Comparison of ENCODE assay signal across 20 cellular contexts in genomic region chr10:127963136-127963535, GRCh38. TPM values are rescaled to one million over a fixed set of nuclear protein-coding genes. Genes with fewer than 3 reads are reported as not detected.
DNase-seq lines count a peak whose midpoint lies in the region; ATAC-seq, FAIRE-seq and TF ChIP-seq lines count a peak whose summit lies in the region.
"Had no signal": no experiment of that assay in that cellular context is flagged by ENCODE, and none has a peak within 500 bp of the region (broad histone marks: within the 10 kb centered on the region; RNA-seq: fewer than 3 reads in every experiment).

No MANE protein-coding gene starts in this region.

- peaks cover 5 to 23% (median 11%) of the 10 kb centered on the region in 4 experiments for H3K4me1 ChIP-seq in H1 (replicated peaks in 1 of 4; ENCODE audit: control insufficient read depth in 3 of 4, insufficient read depth in 4 of 4, low read length in 3 of 4)
- peaks cover 4% of the 10 kb centered on the region for H3K4me1 ChIP-seq in upper lobe of right lung
- no peaks in the 10 kb centered on the region for H3K4me1 ChIP-seq in hepatocyte (ENCODE audit: insufficient read depth)
- H3K4me1 ChIP-seq in thyroid gland, result no peaks in the 10 kb centered on the region
- H3K4me1 ChIP-seq: Caco-2 had no signal

- H3K4me3 ChIP-seq in H1 (ENCODE audit: extremely low read depth in 1 of 4, insufficient read depth in 2 of 4, low read depth in 3 of 4, low read length in 4 of 4) (no peak overlapping the region), upper lobe of right lung (no peak overlapping the region), hepatocyte (no peak overlapping the region), thyroid gland (replicated peaks in 1 of 3) (no peak overlapping the region)
- H3K4me3 ChIP-seq: GM23248 had no signal

- peak; percentile 28 to 37 for ATAC-seq in natural killer cell treated with Interleukin-12 subunit alpha and Interleukin-12 subunit beta and Interleukin-15 and Interleukin-18, amount 100 ng/mL, for 72 hours
- ATAC-seq in natural killer cell (no peak), upper lobe of right lung (peak; percentile 9), GM18502 (IDR thresholded peaks at IDR 0.05; ENCODE audit: poor library complexity, unreplicated experiment) (no peak)
- ATAC-seq: CD8-positive, alpha-beta T cell had no signal

- no peak overlapping the region for H3K4me3 Mint-ChIP-seq in natural killer cell treated with Interleukin-12 subunit alpha and Interleukin-12 subunit beta and Interleukin-15 and Interleukin-18, amount 100 ng/mL, for 72 hours
- no peak overlapping the region for H3K4me3 Mint-ChIP-seq in natural killer cell
- H3K4me3 Mint-ChIP-seq: CD8-positive, alpha-beta T cell had no signal

- peak overlapping the region; percentile 52; the same call in 1 of the 2 replicates for H2BK5ac ChIP-seq in H1 (ENCODE audit: low read depth, low read length)

- 0 out of 2 replicates have a peak, but pooled peaks cover 2% of the 10 kb centered on the region for H3K23me2 ChIP-seq in H1 (ENCODE audit: low read depth, low read length)

- FAIRE-seq in H1 (lab: Jason Lieb, UNC), result no peak
- FAIRE-seq: G401.6, GM12892, GM19239, H54 had no signal

- H4K8ac ChIP-seq in H1 (ENCODE audit: extremely low read depth, insufficient read depth, low read length), result no peak overlapping the region

- no peak overlapping the region for H2AK5ac ChIP-seq in H1 (ENCODE audit: low read depth, low read length)

- TF ChIP-seq CTCF in natural killer cell (IDR thresholded peaks at IDR 0.05) (no peak), H1 (IDR thresholded peaks at IDR 0.05; ENCODE audit: control extremely low read depth in 1 of 3, insufficient read depth in 1 of 3, low read depth in 1 of 3, low read length in 3 of 3) (no peak), upper lobe of right lung (IDR thresholded peaks at IDR 0.05) (no peak), hepatocyte (IDR thresholded peaks at IDR 0.05; ENCODE audit: poor library complexity) (no peak), thyroid gland (IDR thresholded peaks at IDR 0.05) (no peak)

- H3K79me1 ChIP-seq in H1 (ENCODE audit: low read depth, low read length), result no peaks in the 10 kb centered on the region

- H2AFZ ChIP-seq in H1 (ENCODE audit: low read length) (0 out of 2 replicates have a peak overlapping the region, but pooled peaks have one; percentile 4), hepatocyte (no peak overlapping the region)
- H2AFZ ChIP-seq: GM23248 had no signal

- intact Hi-C loops in natural killer cell (cut with micrococcal nuclease), result no loop called here
- intact Hi-C loops in upper lobe of right lung (cut with DNase I), result no loop called here
- intact Hi-C loops in thyroid gland (cut with DNase I), result no loop called here

- CTCF ChIA-PET in H1 (lab: Charles Lee; ENCODE audit: partially characterized antibody), result interaction anchor here (1.2 to 2.9 kb wide), 4 partner anchors 10 to 48 kb away, joined by 3 to 8 read pairs (median 4); no protein-coding TSS in a partner anchor

- H3K9ac ChIP-seq in H1 (replicated peaks in 1 of 4; ENCODE audit: extremely low read depth in 1 of 4, low read depth in 3 of 4, low read length in 3 of 4), result no peak overlapping the region
- H3K9ac ChIP-seq: GM23248 had no signal

- DNase-seq in natural killer cell treated with Interleukin-12 subunit alpha and Interleukin-12 subunit beta and Interleukin-15 and Interleukin-18, amount 100 ng/mL, for 72 hours (ENCODE audit: low spot score), result no peak
- DNase-seq in natural killer cell, result no peak
- DNase-seq in NCI-H526 treated with DMSO at 0.1 percent for 48 hours (lab: John Stamatoyannopoulos, UW), result peak; percentile 8
- DNase-seq in H1 (ENCODE audit: low read depth in 1 of 2, low spot score in 2 of 2), result no peak
- no peak for DNase-seq in upper lobe of right lung
- no peak for DNase-seq in hepatocyte (ENCODE audit: low spot score)
- no peak for DNase-seq in thyroid gland
- DNase-seq: Caco-2; CD4-positive, CD25-positive, alpha-beta regulatory T cell; CD8-positive, alpha-beta T cell; DMS153; DND-41; GM23248; HCEC 1CT had no signal

- no peak for TF ChIP-seq EP300 in H1 (IDR thresholded peaks at IDR 0.05; ENCODE audit: borderline replicate concordance in 1 of 2, low read depth in 2 of 2, low read length in 2 of 2)

- no peak overlapping the region for H3K4ac ChIP-seq in H1 (replicated peaks; ENCODE audit: insufficient read length, low read depth, low read length)

- no peak overlapping the region for H4K91ac ChIP-seq in H1 (replicated peaks; ENCODE audit: insufficient read length, low read length)

- H3K9me2 ChIP-seq in hepatocyte (replicated peaks; ENCODE audit: insufficient read depth), result no peaks in the 10 kb centered on the region

- no peak overlapping the region; the same call in 1 of the 2 replicates for H2BK15ac ChIP-seq in H1 (ENCODE audit: low read length)

- no peaks in the 10 kb centered on the region for H4K20me1 ChIP-seq in H1 (replicated peaks in 1 of 2; ENCODE audit: control insufficient read depth in 1 of 2, insufficient read depth in 2 of 2, low read length in 2 of 2)
- no peaks in the 10 kb centered on the region for H4K20me1 ChIP-seq in hepatocyte (ENCODE audit: insufficient read depth, poor library complexity, severe bottlenecking)

- H3K4me2 ChIP-seq in H1 (ENCODE audit: insufficient read depth in 1 of 2, low read depth in 2 of 2, low read length in 2 of 2), result no peak overlapping the region
- H3K4me2 ChIP-seq in hepatocyte, result no peak overlapping the region

- H2BK12ac ChIP-seq in H1 (ENCODE audit: low read depth, low read length), result 0 out of 2 replicates have a peak overlapping the region, but pooled peaks have one; percentile 50

- H3K27me3 Mint-ChIP-seq in natural killer cell treated with Interleukin-12 subunit alpha and Interleukin-12 subunit beta and Interleukin-15 and Interleukin-18, amount 100 ng/mL, for 72 hours, result peaks cover under 1 to 5% of the 10 kb centered on the region in 2 donors
- peaks cover 0 to 4% of the 10 kb centered on the region in 2 donors for H3K27me3 Mint-ChIP-seq in natural killer cell (ENCODE audit: low read depth in 2 of 2)

- no peaks in the 10 kb centered on the region for H3K36me3 Mint-ChIP-seq in natural killer cell treated with Interleukin-12 subunit alpha and Interleukin-12 subunit beta and Interleukin-15 and Interleukin-18, amount 100 ng/mL, for 72 hours
- no peaks in the 10 kb centered on the region for H3K36me3 Mint-ChIP-seq in natural killer cell
- H3K36me3 Mint-ChIP-seq: CD4-positive, CD25-positive, alpha-beta regulatory T cell; CD8-positive, alpha-beta T cell had no signal

- no peak overlapping the region for H3K18ac ChIP-seq in H1 (ENCODE audit: extremely low read depth, low read length)

- H3K36me3 ChIP-seq in H1 (ENCODE audit: control insufficient read depth in 2 of 4, insufficient read depth in 4 of 4, low read length in 3 of 4) (no peaks in the 10 kb centered on the region), upper lobe of right lung (no peaks in the 10 kb centered on the region), hepatocyte (replicated peaks; ENCODE audit: insufficient read depth, low read depth) (no peaks in the 10 kb centered on the region), thyroid gland (no peaks in the 10 kb centered on the region)

- H3K4me1 Mint-ChIP-seq in natural killer cell treated with Interleukin-12 subunit alpha and Interleukin-12 subunit beta and Interleukin-15 and Interleukin-18, amount 100 ng/mL, for 72 hours (ENCODE audit: low read depth in 2 of 2), result peaks cover 12 to 15% of the 10 kb centered on the region in 2 donors
- peaks cover 0 to 7% of the 10 kb centered on the region in 2 donors for H3K4me1 Mint-ChIP-seq in natural killer cell

- H2BK120ac ChIP-seq in H1 (replicated peaks; ENCODE audit: low read depth, low read length), result no peak overlapping the region

- H3K27ac ChIP-seq in H1 (ENCODE audit: low read depth, low read length) (no peak overlapping the region), upper lobe of right lung (no peak overlapping the region), hepatocyte (no peak overlapping the region), thyroid gland (no peak overlapping the region)
- H3K27ac ChIP-seq: C4-2B, GM23248 had no signal

- no peak overlapping the region for H4K5ac ChIP-seq in H1 (ENCODE audit: insufficient read length, low read depth, low read length)

- H3K9me3 ChIP-seq in H1 (ENCODE audit: insufficient read depth in 2 of 2, low read depth in 1 of 2, low read length in 1 of 2) (no peaks in the 10 kb centered on the region), upper lobe of right lung (no peaks in the 10 kb centered on the region), hepatocyte (ENCODE audit: low read depth) (no peaks in the 10 kb centered on the region), thyroid gland (no peaks in the 10 kb centered on the region)
- H3K9me3 ChIP-seq: Caco-2 had no signal

- no peak overlapping the region for H3K56ac ChIP-seq in H1 (replicated peaks; ENCODE audit: insufficient read length, low read depth, low read length)

- POLR2A ChIA-PET in H1 (lab: Charles Lee; ENCODE audit: partially characterized antibody), result no interaction called here

- H3K27ac Mint-ChIP-seq in natural killer cell treated with Interleukin-12 subunit alpha and Interleukin-12 subunit beta and Interleukin-15 and Interleukin-18, amount 100 ng/mL, for 72 hours, result no peak overlapping the region
- no peak overlapping the region for H3K27ac Mint-ChIP-seq in natural killer cell
- H3K27ac Mint-ChIP-seq: CD8-positive, alpha-beta T cell had no signal

- H3K27me3 ChIP-seq in H1 (replicated peaks in 1 of 4; ENCODE audit: control insufficient read depth in 3 of 4, extremely low read depth in 1 of 4, insufficient read depth in 3 of 4, low read length in 3 of 4) (no peaks in the 10 kb centered on the region; a peak in 2 of 7 replicates), upper lobe of right lung (no peaks in the 10 kb centered on the region), hepatocyte (no peaks in the 10 kb centered on the region), thyroid gland (no peaks in the 10 kb centered on the region)

- H3K9me3 Mint-ChIP-seq in natural killer cell treated with Interleukin-12 subunit alpha and Interleukin-12 subunit beta and Interleukin-15 and Interleukin-18, amount 100 ng/mL, for 72 hours, result no peaks in the 10 kb centered on the region
- no peaks in the 10 kb centered on the region for H3K9me3 Mint-ChIP-seq in natural killer cell
- H3K9me3 Mint-ChIP-seq: CD4-positive, CD25-positive, alpha-beta regulatory T cell; CD8-positive, alpha-beta T cell had no signal

- no peak overlapping the region for H3K14ac ChIP-seq in H1 (ENCODE audit: insufficient read length)

- no peak overlapping the region for H2BK20ac ChIP-seq in H1 (ENCODE audit: low read length)

- H3K79me2 ChIP-seq in H1 (ENCODE audit: control insufficient read depth in 1 of 2, insufficient read depth in 2 of 2, low read length in 2 of 2) (no peaks in the 10 kb centered on the region), hepatocyte (no peaks in the 10 kb centered on the region)

- H3K23ac ChIP-seq in H1 (ENCODE audit: insufficient read length), result no peak overlapping the region

- TF ChIP-seq RAD21 in H1 (IDR thresholded peaks at IDR 0.05 in 1 of 2, conservative IDR thresholded peaks at IDR 0.05 in 1 of 2; ENCODE audit: low read depth in 2 of 2, low read length in 2 of 2), result no peak

- TF ChIP-seq POLR2A in H1 (IDR thresholded peaks at IDR 0.05; ENCODE audit: control extremely low read depth in 1 of 2, low read depth in 2 of 2, low read length in 2 of 2) (no peak), thyroid gland (IDR thresholded peaks at IDR 0.05) (no peak)

RNA-seq across cellular contexts. Expression of gene PTPRE, which starts 56.2 kb away (rescaled TPM):
- total RNA-seq in natural killer cell treated with Interleukin-12 subunit alpha and Interleukin-12 subunit beta and Interleukin-15 and Interleukin-18, amount 100 ng/mL, for 72 hours, result 100 to 1,000 TPM in 1 of 2 donors, 10 to 100 TPM in 1; 65.1 to 147 TPM
- total RNA-seq in natural killer cell, result 100 to 1,000 TPM; 274 to 280 (median 275) TPM
- 0.54 and 0.69 TPM in 2 replicates for total RNA-seq in H1 (2021; fragmentation: NEBNext Ultra II Directional; extraction: Animal tissue kit (Norgen Biotek cat#: 25700))
- 0.33 and 0.52 TPM in 2 replicates for polyA plus RNA-seq in H1 (2011; rRNA removed)
- polyA plus RNA-seq in H1 (2011; cell fraction: cytosol; rRNA removed), result 0.30 TPM
- polyA plus RNA-seq in H1 (2011; cell fraction: nucleus; rRNA removed), result 1.8 TPM
- 0.55 to 1.9 TPM (median 0.93 TPM) in 4 replicates for polyA plus RNA-seq in H1 (2012, experiment 1 of 2)
- 0.08 TPM for polyA plus RNA-seq in H1 (2012, experiment 2 of 2)
- 1.5 TPM for polyA plus RNA-seq in H1 (2013, experiment 1 of 2)
- polyA plus RNA-seq in H1 (2013, experiment 2 of 2), result 0.72 TPM
- polyA minus RNA-seq in H1 (2011; rRNA and poly(A)+ RNA removed), result 0.56 and 2.1 TPM in 2 replicates
- 3.0 TPM for polyA minus RNA-seq in H1 (2011; cell fraction: cytosol; rRNA and poly(A)+ RNA removed)
- 1.7 TPM for polyA minus RNA-seq in H1 (2011; cell fraction: nucleus; rRNA and poly(A)+ RNA removed)
- 70.6 TPM for total RNA-seq in upper lobe of right lung
- 4.1 and 10.1 TPM in 2 replicates for total RNA-seq in hepatocyte
- polyA plus RNA-seq in hepatocyte, result 3.2 and 5.0 TPM in 2 replicates
- total RNA-seq in thyroid gland, result 10 to 100 TPM; 16.8 to 25.0 (median 19.4) TPM

Comparison
In these comparisons a context has a peak if more than half of its experiments do, and no peak if none do; other contexts are left out.
1. ATAC-seq: peak in natural killer cell treated with Interleukin-12 subunit alpha and Interleukin-12 subunit beta and Interleukin-15 and Interleukin-18, amount 100 ng/mL, for 72 hours (2 of 2) and upper lobe of right lung (single experiment); none in natural killer cell (0 of 3) and GM18502 (single experiment).